In genomic region chr2:17545680-17546613, GRCh38 we compare ENCODE assay signal across 1 cellular context.
TF ChIP-seq lines count a peak whose summit lies in the region.

No MANE protein-coding gene starts in this region.

TF ChIP-seq in HepG2, 621 proteins besides CTCF, POLR2A, EP300 and RAD21 (continued from another document and continues in another):
- no peak for TF ChIP-seq ZNF574 (CRISPR knock-in tag; IDR thresholded peaks at IDR 0.05)
- TF ChIP-seq, protein P1, sequence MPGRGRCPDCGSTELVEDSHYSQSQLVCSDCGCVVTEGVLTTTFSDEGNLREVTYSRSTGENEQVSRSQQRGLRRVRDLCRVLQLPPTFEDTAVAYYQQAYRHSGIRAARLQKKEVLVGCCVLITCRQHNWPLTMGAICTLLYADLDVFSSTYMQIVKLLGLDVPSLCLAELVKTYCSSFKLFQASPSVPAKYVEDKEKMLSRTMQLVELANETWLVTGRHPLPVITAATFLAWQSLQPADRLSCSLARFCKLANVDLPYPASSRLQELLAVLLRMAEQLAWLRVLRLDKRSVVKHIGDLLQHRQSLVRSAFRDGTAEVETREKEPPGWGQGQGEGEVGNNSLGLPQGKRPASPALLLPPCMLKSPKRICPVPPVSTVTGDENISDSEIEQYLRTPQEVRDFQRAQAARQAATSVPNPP (CRISPR knock-in tag; IDR thresholded peaks at IDR 0.05), result no peak
- TF ChIP-seq SOX13 (IDR thresholded peaks at IDR 0.05), result no peak
- peak in 1 of 2 experiments; percentile 20; a peak in 1 of 4 replicates for TF ChIP-seq SOX13 (CRISPR knock-in tag; conservative IDR thresholded peaks at IDR 0.05 in 1 of 2, IDR thresholded peaks at IDR 0.05 in 1 of 2)
- TF ChIP-seq ZNF121 (CRISPR knock-in tag; IDR thresholded peaks at IDR 0.05), result no peak
- TF ChIP-seq ZNF253 (CRISPR knock-in tag; IDR thresholded peaks at IDR 0.05; ENCODE audit: borderline replicate concordance), result no peak
- no peak for TF ChIP-seq ZFP90 (CRISPR knock-in tag; IDR thresholded peaks at IDR 0.05; ENCODE audit: borderline replicate concordance)
- TF ChIP-seq SNAPC2 (CRISPR knock-in tag; IDR thresholded peaks at IDR 0.05), result no peak
- no peak for TF ChIP-seq TCF12 (IDR thresholded peaks at IDR 0.05)
- no peak for TF ChIP-seq TCF12 (CRISPR knock-in tag; IDR thresholded peaks at IDR 0.05)
- TF ChIP-seq, protein P2, sequence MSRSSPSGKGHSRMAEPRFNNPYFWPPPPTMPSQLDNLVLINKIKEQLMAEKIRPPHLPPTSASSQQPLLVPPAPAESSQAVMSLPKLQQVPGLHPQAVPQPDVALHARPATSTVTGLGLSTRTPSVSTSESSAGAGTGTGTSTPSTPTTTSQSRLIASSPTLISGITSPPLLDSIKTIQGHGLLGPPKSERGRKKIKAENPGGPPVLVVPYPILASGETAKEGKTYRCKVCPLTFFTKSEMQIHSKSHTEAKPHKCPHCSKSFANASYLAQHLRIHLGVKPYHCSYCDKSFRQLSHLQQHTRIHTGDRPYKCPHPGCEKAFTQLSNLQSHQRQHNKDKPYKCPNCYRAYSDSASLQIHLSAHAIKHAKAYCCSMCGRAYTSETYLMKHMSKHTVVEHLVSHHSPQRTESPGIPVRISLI (CRISPR knock-in tag; IDR thresholded peaks at IDR 0.05; ENCODE audit: borderline replicate concordance), result peak; percentile 85
- no peak for TF ChIP-seq ZNF83 (CRISPR knock-in tag; IDR thresholded peaks at IDR 0.05; ENCODE audit: borderline replicate concordance)
- TF ChIP-seq FOXA3 (CRISPR knock-in tag; IDR thresholded peaks at IDR 0.05), result peak; percentile 69
- no peak for TF ChIP-seq ZNF550 (CRISPR knock-in tag; IDR thresholded peaks at IDR 0.05; ENCODE audit: borderline replicate concordance)
- no peak for TF ChIP-seq ZBTB43 (CRISPR knock-in tag; conservative IDR thresholded peaks at IDR 0.05)
- TF ChIP-seq SRF (IDR thresholded peaks at IDR 0.05; ENCODE audit: low read depth, low read length), result no peak
- TF ChIP-seq BCLAF1 (IDR thresholded peaks at IDR 0.05), result no peak
- TF ChIP-seq ZNF143 (CRISPR knock-in tag; IDR thresholded peaks at IDR 0.05), result no peak
- no peak for TF ChIP-seq THAP11 (CRISPR knock-in tag; IDR thresholded peaks at IDR 0.05)
- TF ChIP-seq SUZ12 (IDR thresholded peaks at IDR 0.05; ENCODE audit: low read depth, low read length), result no peak
- TF ChIP-seq MXD3 (CRISPR knock-in tag; IDR thresholded peaks at IDR 0.05), result no peak
- TF ChIP-seq TBX2 (CRISPR knock-in tag; IDR thresholded peaks at IDR 0.05; ENCODE audit: borderline replicate concordance), result no peak
- no peak for TF ChIP-seq ZBTB40 (IDR thresholded peaks at IDR 0.05)
- no peak for TF ChIP-seq ZBTB40 (CRISPR knock-in tag; IDR thresholded peaks at IDR 0.05)
- TF ChIP-seq KDM2A (CRISPR knock-in tag; IDR thresholded peaks at IDR 0.05; ENCODE audit: borderline replicate concordance, low read depth), result no peak
- TF ChIP-seq NFE2L2 (IDR thresholded peaks at IDR 0.05; ENCODE audit: low read length), result no peak
- TF ChIP-seq, protein P3, sequence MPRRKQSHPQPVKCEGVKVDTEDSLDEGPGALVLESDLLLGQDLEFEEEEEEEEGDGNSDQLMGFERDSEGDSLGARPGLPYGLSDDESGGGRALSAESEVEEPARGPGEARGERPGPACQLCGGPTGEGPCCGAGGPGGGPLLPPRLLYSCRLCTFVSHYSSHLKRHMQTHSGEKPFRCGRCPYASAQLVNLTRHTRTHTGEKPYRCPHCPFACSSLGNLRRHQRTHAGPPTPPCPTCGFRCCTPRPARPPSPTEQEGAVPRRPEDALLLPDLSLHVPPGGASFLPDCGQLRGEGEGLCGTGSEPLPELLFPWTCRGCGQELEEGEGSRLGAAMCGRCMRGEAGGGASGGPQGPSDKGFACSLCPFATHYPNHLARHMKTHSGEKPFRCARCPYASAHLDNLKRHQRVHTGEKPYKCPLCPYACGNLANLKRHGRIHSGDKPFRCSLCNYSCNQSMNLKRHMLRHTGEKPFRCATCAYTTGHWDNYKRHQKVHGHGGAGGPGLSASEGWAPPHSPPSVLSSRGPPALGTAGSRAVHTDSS (CRISPR knock-in tag; conservative IDR thresholded peaks at IDR 0.05), result no peak
- no peak for TF ChIP-seq RFX3 (CRISPR knock-in tag; IDR thresholded peaks at IDR 0.05)
- no peak for TF ChIP-seq REXO4 (CRISPR knock-in tag; IDR thresholded peaks at IDR 0.05; ENCODE audit: borderline replicate concordance)
- TF ChIP-seq TAF1 (CRISPR knock-in tag; IDR thresholded peaks at IDR 0.05), result no peak
- no peak for TF ChIP-seq ATF7-NPFF (CRISPR knock-in tag; IDR thresholded peaks at IDR 0.05; ENCODE audit: low read depth)
- TF ChIP-seq ZNF672 (CRISPR knock-in tag; IDR thresholded peaks at IDR 0.05), result no peak
- TF ChIP-seq ISL2 (CRISPR knock-in tag; IDR thresholded peaks at IDR 0.05), result peak; percentile 49; the same call in 1 of the 2 replicates
- no peak for TF ChIP-seq BRD4 (CRISPR knock-in tag; IDR thresholded peaks at IDR 0.05)
- TF ChIP-seq RARA (CRISPR knock-in tag; IDR thresholded peaks at IDR 0.05), result peak; percentile 51
- TF ChIP-seq FOXK1 (CRISPR knock-in tag; IDR thresholded peaks at IDR 0.05; ENCODE audit: borderline replicate concordance, low read depth), result no peak
